In the genomic region with DNA sequence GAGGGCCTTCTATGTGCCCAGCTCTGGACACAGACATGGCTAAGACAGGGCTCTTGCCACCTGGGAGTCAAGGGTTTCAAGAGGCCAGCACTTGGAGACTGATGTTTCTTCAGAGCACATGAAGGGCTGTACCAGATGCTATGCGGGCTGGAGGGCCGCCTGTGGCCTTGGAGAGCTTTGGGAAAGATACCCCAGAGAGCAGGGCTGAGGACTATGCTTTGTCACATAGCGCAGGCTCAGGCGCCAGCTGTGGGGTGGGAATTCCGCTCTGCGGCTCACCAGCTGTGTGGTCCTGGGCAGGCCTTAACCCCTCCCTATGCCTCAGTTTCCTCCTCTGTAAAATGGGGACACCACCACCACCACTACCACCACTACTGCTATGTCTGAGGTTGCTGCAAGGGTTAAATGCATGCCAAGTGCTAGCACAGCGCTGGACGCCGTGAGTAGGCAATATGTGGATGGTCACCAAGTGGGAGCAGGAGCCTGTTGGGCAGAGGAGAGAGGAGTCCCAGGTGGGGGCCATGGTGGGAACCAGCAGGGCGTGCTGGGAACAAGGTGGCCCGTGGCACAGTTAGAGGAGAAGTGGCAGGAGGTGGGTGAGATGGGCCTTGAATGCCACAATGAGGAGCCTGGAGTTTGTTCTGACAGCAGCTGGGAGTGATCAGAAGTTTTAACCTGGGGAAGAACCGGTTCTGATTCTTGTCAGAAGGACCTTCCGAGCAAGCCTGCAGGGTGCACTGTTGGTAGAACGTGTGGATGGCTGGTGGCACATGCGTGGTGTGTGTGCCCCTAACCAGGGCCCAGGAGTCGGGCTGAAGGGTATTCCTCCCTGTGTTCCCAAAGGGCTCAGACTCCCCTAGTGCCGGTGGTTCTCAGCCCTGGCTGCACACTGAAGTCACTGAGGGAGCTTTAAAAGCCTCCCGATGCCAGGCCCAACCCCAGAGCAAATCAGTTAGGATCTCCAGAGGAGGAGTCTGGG, we compare ENCODE assay signal across 15 cellular contexts.
"Had no signal": no experiment of that assay in that cellular context is flagged by ENCODE, and none has a peak within 500 bp of the region (broad histone marks: within the 10 kb centered on the region; RNA-seq: fewer than 3 reads in every experiment).

No MANE protein-coding gene starts in this region.

- H3K4me3 Mint-ChIP-seq: activated naive CD4-positive, alpha-beta T cell treated with anti-CD3 and anti-CD28 coated beads, Interleukin-2, amount 10 ng/mL, durations not matched to agents 7 days and 5 days; effector memory CD8-positive, alpha-beta T cell; stimulated activated naive B cell treated with anti-CD40 and anti-IgM and Interleukin-4, amounts not matched to agents 10 μg/mL and 1 μg/mL and 100 μg/mL, for 72 hours had no signal

- H3K9me3 Mint-ChIP-seq: activated naive CD4-positive, alpha-beta T cell treated with anti-CD3 and anti-CD28 coated beads, Interleukin-2, amount 10 ng/mL, durations not matched to agents 7 days and 5 days; effector memory CD8-positive, alpha-beta T cell; stimulated activated naive B cell treated with anti-CD40 and anti-IgM and Interleukin-4, amounts not matched to agents 10 μg/mL and 1 μg/mL and 100 μg/mL, for 72 hours had no signal

- ATAC-seq: activated CD4-positive, CD25-positive, alpha-beta regulatory T cell treated with anti-CD3 and anti-CD28 coated beads, Interleukin-2, amount 50 U/mL, for 24 hours; effector memory CD8-positive, alpha-beta T cell; left colon; psoas muscle; right cardiac atrium; stimulated activated naive B cell treated with anti-CD40 and anti-IgM and Interleukin-4, amounts not matched to agents 10 μg/mL and 1 μg/mL and 100 μg/mL, for 72 hours had no signal

- H3K9me3 ChIP-seq: psoas muscle, thoracic aorta had no signal

- H3K4me3 ChIP-seq: psoas muscle, smooth muscle cell, thoracic aorta had no signal

- H3K27ac ChIP-seq: psoas muscle had no signal

- DNase-seq: activated CD8-positive, alpha-beta memory T cell treated with anti-CD3 and anti-CD28 coated beads for 24 hours; activated CD8-positive, alpha-beta memory T cell treated with anti-CD3 and anti-CD28 coated beads, Interleukin-2, amount 50 U/mL, for 48 hours; activated effector memory CD4-positive, alpha-beta T cell treated with Interleukin-2 at 50 U/mL for 16 hours; activated naive CD4-positive, alpha-beta T cell treated with anti-CD3 and anti-CD28 coated beads, Interleukin-2, amount 10 ng/mL, durations not matched to agents 7 days and 5 days; activated T-cell treated with anti-CD3 and anti-CD28 coated beads, Interleukin-2, amount 50 U/mL, for 48 hours; effector memory CD8-positive, alpha-beta T cell; midbrain; stimulated activated CD4-positive, alpha-beta T cell treated with anti-CD3 and anti-CD28 coated beads, Interleukin-4, amount 100 ng/mL, for 4 hours; stimulated activated naive B cell treated with anti-CD40 and anti-IgM and Interleukin-4, amounts not matched to agents 10 μg/mL and 1 μg/mL and 100 μg/mL, for 72 hours had no signal

- H3K36me3 Mint-ChIP-seq: activated naive CD4-positive, alpha-beta T cell treated with anti-CD3 and anti-CD28 coated beads, Interleukin-2, amount 10 ng/mL, durations not matched to agents 7 days and 5 days; stimulated activated naive B cell treated with anti-CD40 and anti-IgM and Interleukin-4, amounts not matched to agents 10 μg/mL and 1 μg/mL and 100 μg/mL, for 72 hours had no signal

- H3K4me1 ChIP-seq: psoas muscle had no signal

- H3K27ac Mint-ChIP-seq: activated naive CD4-positive, alpha-beta T cell treated with anti-CD3 and anti-CD28 coated beads, Interleukin-2, amount 10 ng/mL, durations not matched to agents 7 days and 5 days; effector memory CD8-positive, alpha-beta T cell; stimulated activated naive B cell treated with anti-CD40 and anti-IgM and Interleukin-4, amounts not matched to agents 10 μg/mL and 1 μg/mL and 100 μg/mL, for 72 hours had no signal

- H3K4me1 Mint-ChIP-seq: activated naive CD4-positive, alpha-beta T cell treated with anti-CD3 and anti-CD28 coated beads, Interleukin-2, amount 10 ng/mL, durations not matched to agents 7 days and 5 days; stimulated activated naive B cell treated with anti-CD40 and anti-IgM and Interleukin-4, amounts not matched to agents 10 μg/mL and 1 μg/mL and 100 μg/mL, for 72 hours had no signal
